Comparison of ENCODE assay signal across 8 cellular contexts in genomic region chr6:24581084-24581669, GRCh38.
A peak's percentile ranks its signal among the peaks of the same experiment; 100 is the strongest.
DNase-seq lines count a peak whose midpoint lies in the region; ATAC-seq and TF ChIP-seq lines count a peak whose summit lies in the region.

No MANE protein-coding gene starts in this region.

- H3K4me3 Mint-ChIP-seq in CD8-positive, alpha-beta T cell, result no peak overlapping the region

- no peak overlapping the region for H3K9ac ChIP-seq in Karpas-422 (ENCODE audit: low read length)

- no peaks in the 10 kb centered on the region for H3K4me1 ChIP-seq in CD8-positive, alpha-beta T cell (ENCODE audit: insufficient read depth, low read length)
- H3K4me1 ChIP-seq in Karpas-422 (ENCODE audit: low read length), result peaks cover 16% of the 10 kb centered on the region
- no peaks in the 10 kb centered on the region for H3K4me1 ChIP-seq in foreskin keratinocyte
- H3K4me1 ChIP-seq in osteoblast (ENCODE audit: insufficient read depth, low read length), result peaks cover 11% of the 10 kb centered on the region
- peaks cover 0 to 4% of the 10 kb centered on the region in 2 donors for H3K4me1 ChIP-seq in thoracic aorta (ENCODE audit: control insufficient read depth in 1 of 2, low read depth in 2 of 2)

- no peaks in the 10 kb centered on the region for H3K9me2 ChIP-seq in Karpas-422 (replicated peaks; ENCODE audit: insufficient read depth, low read length)

- H3K36me3 Mint-ChIP-seq in CD8-positive, alpha-beta T cell, result no peaks in the 10 kb centered on the region

- no peaks in the 10 kb centered on the region for H3K27me3 Mint-ChIP-seq in CD8-positive, alpha-beta T cell (ENCODE audit: low read depth)

- intact Hi-C loops in CD8-positive, alpha-beta T cell (cut with DNase I, micrococcal nuclease), result loop anchor here (1.0 to 5.0 kb wide), 7 partner anchors 86 to 490 kb away; partner anchors contain the start of genes ACOT13 (in 1 of the 2) and ALDH5A1 (in 1 of the 2)

- no peaks in the 10 kb centered on the region for H3K9me3 ChIP-seq in CD8-positive, alpha-beta T cell (ENCODE audit: low read length)
- H3K9me3 ChIP-seq in Karpas-422 (ENCODE audit: low read length) (no peaks in the 10 kb centered on the region), osteoblast (ENCODE audit: low read depth, low read length) (no peaks in the 10 kb centered on the region), thoracic aorta (no peaks in the 10 kb centered on the region)

- no peaks in the 10 kb centered on the region for H3K27me3 ChIP-seq in CD8-positive, alpha-beta T cell (ENCODE audit: insufficient read depth, low read length)
- H3K27me3 ChIP-seq in Karpas-422 (ENCODE audit: low read length) (no peaks in the 10 kb centered on the region), foreskin keratinocyte (peaks cover 3% of the 10 kb centered on the region), osteoblast (ENCODE audit: insufficient read depth, low read length) (peaks cover 5% of the 10 kb centered on the region), thoracic aorta (replicated peaks; ENCODE audit: insufficient read depth) (no peaks in the 10 kb centered on the region)

- H3K9me3 Mint-ChIP-seq in CD8-positive, alpha-beta T cell, result no peaks in the 10 kb centered on the region

- H3K4me2 ChIP-seq in Karpas-422 (ENCODE audit: low read depth, low read length, poor library complexity, severe bottlenecking) (no peak overlapping the region), osteoblast (ENCODE audit: insufficient read depth, low read length) (no peak overlapping the region)

- peak; percentile 92 for ATAC-seq in CD8-positive, alpha-beta T cell
- ATAC-seq in GM21360 (IDR thresholded peaks at IDR 0.05; ENCODE audit: unreplicated experiment), result peak; percentile 78
- peak; percentile 78 for ATAC-seq in foreskin keratinocyte
- no peak for ATAC-seq in thoracic aorta (ENCODE audit: insufficient number of reproducible peaks, low FRiP score, low read depth)

- H3K4me1 Mint-ChIP-seq in CD8-positive, alpha-beta T cell (ENCODE audit: low read depth), result peaks cover 4% of the 10 kb centered on the region

- peak; percentile 71 for TF ChIP-seq CTCF in CD8-positive, alpha-beta T cell (IDR thresholded peaks at IDR 0.05)
- TF ChIP-seq CTCF in RWPE1 (conservative IDR thresholded peaks at IDR 0.05; ENCODE audit: low read depth) (peak; percentile 81), foreskin keratinocyte (conservative IDR thresholded peaks at IDR 0.05) (peak; percentile 75), osteoblast (IDR thresholded peaks at IDR 0.05; ENCODE audit: extremely low read depth, low read depth, low read length) (peak; percentile 89), thoracic aorta (IDR thresholded peaks at IDR 0.05) (peak; percentile 64)

- H3K4me3 ChIP-seq in CD8-positive, alpha-beta T cell (ENCODE audit: low read depth, low read length), result no peak overlapping the region
- H3K4me3 ChIP-seq in Karpas-422 (ENCODE audit: low read length), result no peak overlapping the region
- no peak overlapping the region for H3K4me3 ChIP-seq in osteoblast (ENCODE audit: insufficient read depth, low read length)
- no peak overlapping the region for H3K4me3 ChIP-seq in thoracic aorta

- H3K79me2 ChIP-seq in Karpas-422 (ENCODE audit: low read length) (no peaks in the 10 kb centered on the region), osteoblast (ENCODE audit: insufficient read depth, low read length) (no peaks in the 10 kb centered on the region)

- no peaks in the 10 kb centered on the region for H3K36me3 ChIP-seq in CD8-positive, alpha-beta T cell (ENCODE audit: insufficient read depth, low read length)
- H3K36me3 ChIP-seq in Karpas-422 (ENCODE audit: insufficient read depth, low read length) (no peaks in the 10 kb centered on the region), osteoblast (ENCODE audit: insufficient read depth, low read length) (no peaks in the 10 kb centered on the region), thoracic aorta (no peaks in the 10 kb centered on the region)

- DNase-seq in CD8-positive, alpha-beta T cell, result peak; percentile 57 to 86 (median 77)
- peak; percentile 92 for DNase-seq in Karpas-422
- DNase-seq in RWPE1 (ENCODE audit: low spot score), result peak; percentile 42
- peak; percentile 50 to 67 for DNase-seq in activated T-helper 1 cell treated with anti-CD3 and anti-CD28 coated beads, Interleukin-2, amount 50 U/mL, for 16 hours (ENCODE audit: low read depth in 1 of 2, low spot score in 1 of 2)
- peak in 1 of 2 donors; percentile 35 for DNase-seq in foreskin keratinocyte
- DNase-seq in osteoblast (ENCODE audit: insufficient read length, low spot score, missing footprints), result no peak
- peak; percentile 9 for DNase-seq in thoracic aorta (ENCODE audit: low spot score)

- POLR2A ChIA-PET in CD8-positive, alpha-beta T cell (lab: Charles Lee), result interaction anchor here (1.4 kb wide), 1 partner anchor 45 kb away, joined by 3 read pairs; no protein-coding TSS in a partner anchor
- POLR2A ChIA-PET in RWPE1 (lab: Yijun Ruan, JAX; ENCODE audit: low non-redundant PET), result no interaction called here

- no peak overlapping the region for H3K27ac Mint-ChIP-seq in CD8-positive, alpha-beta T cell

- no peak overlapping the region for H2AFZ ChIP-seq in Karpas-422 (ENCODE audit: low read length)
- no peak overlapping the region for H2AFZ ChIP-seq in osteoblast (ENCODE audit: low read length)

- CTCF ChIA-PET in CD8-positive, alpha-beta T cell (lab: Charles Lee), result interaction anchor here (0.7 to 11.1 kb wide), 41 partner anchors 9 to 490 kb away, joined by 3 to 122 read pairs (median 4); partner anchors contain the start of genes ACOT13 and TDP2
- CTCF ChIA-PET in RWPE1 (lab: Yijun Ruan, JAX), result interaction anchor here (0.6 to 2.1 kb wide), 24 partner anchors 9 to 190 kb away, joined by 3 to 18 read pairs (median 4); partner anchors contain the start of genes ACOT13, KIAA0319 and TDP2

- H4K20me1 ChIP-seq in Karpas-422 (ENCODE audit: insufficient read depth, low read depth, low read length), result no peaks in the 10 kb centered on the region
- H4K20me1 ChIP-seq in osteoblast (ENCODE audit: insufficient read depth, low read length), result no peaks in the 10 kb centered on the region

- no peak overlapping the region for H3K27ac ChIP-seq in CD8-positive, alpha-beta T cell (ENCODE audit: low read depth, low read length)
- H3K27ac ChIP-seq in Karpas-422 (ENCODE audit: low read length), result no peak overlapping the region
- H3K27ac ChIP-seq in RWPE1, result no peak overlapping the region
- no peak overlapping the region for H3K27ac ChIP-seq in foreskin keratinocyte
- H3K27ac ChIP-seq in osteoblast (ENCODE audit: low read depth, low read length), result no peak overlapping the region
- no peak overlapping the region for H3K27ac ChIP-seq in thoracic aorta
